22 cellular contexts compared by ENCODE assay signal in the genomic region with DNA sequence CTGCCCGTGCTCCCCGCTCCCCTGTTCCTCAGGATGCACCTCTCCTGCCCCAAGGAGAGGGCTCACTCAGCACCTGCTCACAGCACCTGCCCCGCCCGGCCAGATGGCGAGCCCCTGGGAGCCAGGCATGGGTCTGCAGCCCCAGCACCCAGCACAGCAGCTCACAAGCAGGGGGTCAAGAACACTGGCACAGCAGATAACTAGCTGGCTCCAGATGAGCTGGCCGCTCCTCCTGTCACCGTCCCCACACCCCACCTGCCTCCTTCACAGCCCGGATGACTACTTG. TPM values are rescaled to one million over a fixed set of nuclear protein-coding genes. Genes with fewer than 3 reads are reported as not detected.
DNase-seq lines count a peak whose midpoint lies in the region; ATAC-seq, FAIRE-seq and TF ChIP-seq lines count a peak whose summit lies in the region.
"Had no signal": no experiment of that assay in that cellular context is flagged by ENCODE, and none has a peak within 500 bp of the region (broad histone marks: within the 10 kb centered on the region; RNA-seq: fewer than 3 reads in every experiment).

No MANE protein-coding gene starts in this region.

- peaks cover 13% of the 10 kb centered on the region; the same call in 1 of the 2 replicates for H4K20me1 ChIP-seq in K562 (replicated peaks; ENCODE audit: control insufficient read depth, insufficient read depth, low read length)

- H3K36me3 ChIP-seq in K562 (ENCODE audit: control insufficient read depth, insufficient read depth, low read length), result peaks cover 94% of the 10 kb centered on the region; the same call in 2 of the 3 replicates
- H3K36me3 ChIP-seq in neutrophil, result peaks cover 94% of the 10 kb centered on the region
- peaks cover 53 to 91% (median 89%) of the 10 kb centered on the region in 3 donors for H3K36me3 ChIP-seq in tibial artery

- H3K27me3 ChIP-seq in right cardiac atrium (ENCODE audit: control insufficient read depth, insufficient read depth), result no peaks in the 10 kb centered on the region
- no peaks in the 10 kb centered on the region for H3K27me3 ChIP-seq in K562 (ENCODE audit: control insufficient read depth in 2 of 2, insufficient read depth in 2 of 2, low read length in 2 of 2)
- H3K27me3 ChIP-seq in neutrophil, result no peaks in the 10 kb centered on the region
- no peaks in the 10 kb centered on the region for H3K27me3 ChIP-seq in tibial artery
- H3K27me3 ChIP-seq: BE2C, SJSA1 had no signal

- peak overlapping the region in 1 of 2 experiments; percentile 26; a peak in 1 of 4 replicates for H3K9ac ChIP-seq in K562 (ENCODE audit: insufficient read depth in 1 of 2, low read depth in 2 of 2, low read length in 2 of 2)
- H3K9ac ChIP-seq: KMS-11 had no signal

- peaks cover 5% of the 10 kb centered on the region for H3K9me1 ChIP-seq in K562 (ENCODE audit: control insufficient read depth, insufficient read depth, low read length)

- no peak overlapping the region for H3K27ac ChIP-seq in right cardiac atrium (ENCODE audit: low read length)
- no peak overlapping the region for H3K27ac ChIP-seq in K562 (ENCODE audit: extremely low read depth, low read depth, low read length)
- peak overlapping the region; percentile 88 for H3K27ac ChIP-seq in neutrophil
- H3K27ac ChIP-seq in tibial artery, result peak overlapping the region; percentile 76 to 78
- H3K27ac ChIP-seq: KMS-11, SJSA1 had no signal

- TF ChIP-seq EP300 in K562 (IDR thresholded peaks at IDR 0.05; ENCODE audit: low read length), result no peak

- no peak overlapping the region for H2AFZ ChIP-seq in K562 (ENCODE audit: low read depth, low read length)

- BruUV-seq in K562 (replicated peaks; lab: Mats Ljungman, UMichigan), result no TSS peak

- no peak for TF ChIP-seq POLR2A in K562 (conservative IDR thresholded peaks at IDR 0.05)

- TF ChIP-seq RAD21 in K562 (CRISPR knock-in tag; conservative IDR thresholded peaks at IDR 0.05 in 1 of 2, IDR thresholded peaks at IDR 0.05 in 1 of 2), result no peak

- no peak overlapping the region for H3K4me2 ChIP-seq in K562 (ENCODE audit: insufficient read depth, low read length)
- H3K4me2 ChIP-seq: KMS-11 had no signal

- H3K4me1 ChIP-seq in right cardiac atrium (ENCODE audit: control insufficient read depth, insufficient read depth, low read length), result peaks cover 3% of the 10 kb centered on the region
- H3K4me1 ChIP-seq in K562 (replicated peaks in 1 of 2; ENCODE audit: control insufficient read depth in 2 of 2, insufficient read depth in 2 of 2, low read length in 2 of 2), result peaks cover 5 to 41% of the 10 kb centered on the region in 2 experiments; a peak in 4 of 5 replicates
- peaks cover 56 to 60% of the 10 kb centered on the region in 2 experiments for H3K4me1 ChIP-seq in neutrophil (ENCODE audit: control insufficient read depth in 1 of 2, insufficient read depth in 1 of 2, low read depth in 1 of 2, low read length in 1 of 2)
- peaks cover 3 to 27% (median 12%) of the 10 kb centered on the region in 4 donors for H3K4me1 ChIP-seq in tibial artery
- H3K4me1 ChIP-seq: BE2C, Caco-2 had no signal

- H3K9me3 ChIP-seq in right cardiac atrium (ENCODE audit: control insufficient read depth, low read length) (no peaks in the 10 kb centered on the region), K562 (replicated peaks; ENCODE audit: control insufficient read depth, insufficient read depth, low read depth, low read length) (no peaks in the 10 kb centered on the region), neutrophil (no peaks in the 10 kb centered on the region), tibial artery (no peaks in the 10 kb centered on the region)
- H3K9me3 ChIP-seq: BE2C, Caco-2, SJSA1 had no signal

- POLR2A ChIA-PET in K562 (lab: Yijun Ruan, JAX), result interaction anchor here (1.1 kb wide), 1 partner anchor 18 kb away, joined by 4 read pairs; no protein-coding TSS in a partner anchor

- in situ Hi-C loops in K562 (cut with MboI), result no loop called here

- TF ChIP-seq CTCF in K562 (IDR thresholded peaks at IDR 0.05 in 2 of 3, conservative IDR thresholded peaks at IDR 0.05 in 1 of 3; ENCODE audit: insufficient read depth in 2 of 3, low read depth in 1 of 3, low read length in 3 of 3), result no peak
- no peak for TF ChIP-seq CTCF in neutrophil (IDR thresholded peaks at IDR 0.05)
- no peak for TF ChIP-seq CTCF in tibial artery (IDR thresholded peaks at IDR 0.05)

- H3K4me3 ChIP-seq in right cardiac atrium (ENCODE audit: low read length) (no peak overlapping the region), K562 (no peak overlapping the region), neutrophil (ENCODE audit: low read depth in 1 of 2, low read length in 1 of 2) (no peak overlapping the region), tibial artery (no peak overlapping the region)
- H3K4me3 ChIP-seq: SJSA1 had no signal

- intact Hi-C loops in right cardiac atrium (cut with DNase I) (loop anchor here (5.0 kb wide), 1 partner anchor 78 kb away; no protein-coding TSS in a partner anchor), left cardiac atrium (cut with DNase I) (loop anchor here in 1 of 2 donors (10.0 kb wide), 1 partner anchor 70 kb away; no protein-coding TSS in a partner anchor), K562 (cut with micrococcal nuclease) (no loop called here), tibial artery (cut with DNase I; ENCODE audit: low total_unique reads) (no loop called here)

- H3K79me2 ChIP-seq in K562 (ENCODE audit: control insufficient read depth, insufficient read depth, low read length), result no peaks in the 10 kb centered on the region

- ATAC-seq in right cardiac atrium (no peak), left cardiac atrium (no peak), K562 (no peak), GM18520 (IDR thresholded peaks at IDR 0.05; ENCODE audit: unreplicated experiment) (no peak)
- ATAC-seq: PC-3 had no signal

- 81% methylated on average over 8 of the region's 8 CpGs for WGBS in right cardiac atrium
- 94% methylated on average over 8 of the region's 8 CpGs for WGBS in K562 (ENCODE audit: insufficient coverage, low coverage, missing lambda C conversion rate)

- CTCF ChIA-PET in K562 (lab: Yijun Ruan, JAX; ENCODE audit: low intra/inter-chr PET ratio), result interaction anchor here (1.1 kb wide), 1 partner anchor 77 kb away, joined by 3 read pairs; no protein-coding TSS in a partner anchor

- DNase-seq in right cardiac atrium (peak in 2 of 3 donors; percentile 15 to 58), left cardiac atrium (no peak), K562 (ENCODE audit: extremely low read depth in 1 of 4, low spot score in 3 of 4) (no peak), tibial artery (no peak), GOT3 (lab: John Stamatoyannopoulos, UW) (no peak), SHP77 (lab: John Stamatoyannopoulos, UW) (no peak)
- DNase-seq: 8988T; BE2C; Caco-2; CD4-positive, alpha-beta T cell; DMS153; GF-D8; MV-4-11; NCI-H187; NCI-H2227 treated with DMSO at 0.1 percent for 48 hours; NCI-H524; PC-3 had no signal

- no peak for FAIRE-seq in K562 (lab: Jason Lieb, UNC)
- FAIRE-seq: GM19239 had no signal

RNA-seq across cellular contexts. Expression of gene EVA1B, which starts 20.9 kb away (rescaled TPM):
- total RNA-seq in right cardiac atrium, result 10 to 100 TPM; 11.5 to 14.0 (median 13.1) TPM
- 17.4 TPM for polyA plus RNA-seq in right cardiac atrium
- 10 to 100 TPM; 15.6 to 16.7 TPM for total RNA-seq in left cardiac atrium
- 1.1 and 4.4 TPM in 2 replicates for total RNA-seq in K562 (2011; cell fraction: chromatin; rRNA removed; ENCODE audit: low replicate concordance)
- 19.2 and 19.5 TPM in 2 replicates for total RNA-seq in K562 (2011; cell fraction: nucleolus; rRNA removed)
- 6.2 and 6.6 TPM in 2 replicates for total RNA-seq in K562 (2011; cell fraction: nucleoplasm; rRNA removed)
- total RNA-seq in K562 (2014; rRNA removed), result 61.5 and 65.7 TPM in 2 replicates
- total RNA-seq in K562 (2014; rRNA removed; fragmentation: Illumina TruSeq; extraction: Trizol), result 0.29 and 0.44 TPM in 2 replicates
- 4.6 and 5.9 TPM in 2 replicates for total RNA-seq in K562 (2015; rRNA removed; fragmentation: Illumina TruSeq; extraction: Trizol)
- total RNA-seq in K562 (2021), result 27.2 and 27.8 TPM in 2 replicates
- 2.4 and 5.3 TPM in 2 replicates for polyA plus RNA-seq in K562 (2011; rRNA removed)
- 12.0 and 70.7 TPM in 2 replicates for polyA plus RNA-seq in K562 (2011; cell fraction: cytosol; rRNA removed)
- 4.3 and 9.6 TPM in 2 replicates for polyA plus RNA-seq in K562 (2011; cell fraction: nucleus; rRNA removed)
- 22.6 and 37.3 TPM in 2 replicates for polyA plus RNA-seq in K562 (2012)
- polyA plus RNA-seq in K562 (2014; fragmentation: Illumina TruSeq; extraction: Trizol), result 0.68 and 2.1 TPM in 2 replicates
- under 1 TPM; 0.08 to 0.13 TPM for polyA plus RNA-seq in K562 (2014; fragmentation: Nextera tagmentation; extraction: Ambion mirVana)
- polyA plus RNA-seq in K562 (2014; rRNA removed), result 39.1 and 41.3 TPM in 2 replicates
- 0.36 TPM in 1 of 2 replicates, not detected in the other for polyA minus RNA-seq in K562 (2011; rRNA and poly(A)+ RNA removed)
- 6.1 and 7.3 TPM in 2 replicates for polyA minus RNA-seq in K562 (2011; cell fraction: cytosol; rRNA and poly(A)+ RNA removed)
- 2.0 and 2.2 TPM in 2 replicates for polyA minus RNA-seq in K562 (2011; cell fraction: nucleus; rRNA and poly(A)+ RNA removed)

RNA-seq across cellular contexts. Expression of gene SH3D21, which starts 38.2 kb away (rescaled TPM):
- total RNA-seq in right cardiac atrium, result 1 to 10 TPM; 2.5 to 4.7 (median 4.2) TPM
- polyA plus RNA-seq in right cardiac atrium, result 3.5 TPM
- total RNA-seq in left cardiac atrium, result 1 to 10 TPM; 2.5 to 3.0 TPM
- total RNA-seq in K562 (2011; cell fraction: chromatin; rRNA removed; ENCODE audit: low replicate concordance), result 21.5 and 49.5 TPM in 2 replicates
- total RNA-seq in K562 (2011; cell fraction: nucleolus; rRNA removed), result 24.7 and 26.5 TPM in 2 replicates
- total RNA-seq in K562 (2011; cell fraction: nucleoplasm; rRNA removed), result 18.4 and 19.1 TPM in 2 replicates
- total RNA-seq in K562 (2014; rRNA removed), result 1.4 and 3.0 TPM in 2 replicates
- 0.89 and 1.1 TPM in 2 replicates for total RNA-seq in K562 (2014; rRNA removed; fragmentation: Illumina TruSeq; extraction: Trizol)
- total RNA-seq in K562 (2015; rRNA removed; fragmentation: Illumina TruSeq; extraction: Trizol), result 1.7 and 1.8 TPM in 2 replicates
- 3.0 and 4.3 TPM in 2 replicates for total RNA-seq in K562 (2021)
- polyA plus RNA-seq in K562 (2011; rRNA removed), result 2.7 and 5.6 TPM in 2 replicates
- 2.1 and 2.6 TPM in 2 replicates for polyA plus RNA-seq in K562 (2011; cell fraction: cytosol; rRNA removed)
- 26.0 and 26.6 TPM in 2 replicates for polyA plus RNA-seq in K562 (2011; cell fraction: nucleus; rRNA removed)
- 4.1 and 6.9 TPM in 2 replicates for polyA plus RNA-seq in K562 (2012)
- 3.0 and 4.5 TPM in 2 replicates for polyA plus RNA-seq in K562 (2014; fragmentation: Illumina TruSeq; extraction: Trizol)
- polyA plus RNA-seq in K562 (2014; fragmentation: Nextera tagmentation; extraction: Ambion mirVana), result under 1 TPM; 0.01 to 0.07 TPM
- polyA plus RNA-seq in K562 (2014; rRNA removed), result 3.3 and 4.7 TPM in 2 replicates
- polyA minus RNA-seq in K562 (2011; rRNA and poly(A)+ RNA removed), result 1.6 and 2.3 TPM in 2 replicates
- polyA minus RNA-seq in K562 (2011; cell fraction: cytosol; rRNA and poly(A)+ RNA removed), result 1.9 and 2.2 TPM in 2 replicates
- polyA minus RNA-seq in K562 (2011; cell fraction: nucleus; rRNA and poly(A)+ RNA removed), result 8.5 and 15.1 TPM in 2 replicates

RNA-seq across cellular contexts. Expression of gene STK40, which starts 41.4 kb away (rescaled TPM):
- total RNA-seq in right cardiac atrium (10 to 100 TPM; 66.7 to 85.0 (median 73.7) TPM), left cardiac atrium (10 to 100 TPM; 69.2 to 77.8 TPM), K562 (2014; rRNA removed) (39.1 and 55.1 TPM in 2 replicates), K562 (2014; rRNA removed; fragmentation: Illumina TruSeq; extraction: Trizol) (18.5 and 22.8 TPM in 2 replicates), K562 (2015; rRNA removed; fragmentation: Illumina TruSeq; extraction: Trizol) (27.1 and 27.6 TPM in 2 replicates), K562 (2021) (90.1 and 94.3 TPM in 2 replicates)
- polyA plus RNA-seq in right cardiac atrium (54.8 TPM), K562 (2011; rRNA removed) (57.8 and 73.8 TPM in 2 replicates), K562 (2014; fragmentation: Illumina TruSeq; extraction: Trizol) (62.9 and 78.0 TPM in 2 replicates), K562 (2014; fragmentation: Nextera tagmentation; extraction: Ambion mirVana) (1 to 10 TPM in 1 of 2 experiments, under 1 TPM in 1; 0.69 to 1.7 TPM), K562 (2014; rRNA removed) (59.0 and 63.1 TPM in 2 replicates)
- total RNA-seq in K562 (2011; cell fraction: chromatin; rRNA removed; ENCODE audit: low replicate concordance), result 24.8 and 55.6 TPM in 2 replicates
- total RNA-seq in K562 (2011; cell fraction: nucleolus; rRNA removed), result 29.2 and 31.0 TPM in 2 replicates
- total RNA-seq in K562 (2011; cell fraction: nucleoplasm; rRNA removed), result 30.9 and 40.1 TPM in 2 replicates
- polyA plus RNA-seq in K562 (2011; cell fraction: cytosol; rRNA removed), result 46.1 and 62.2 TPM in 2 replicates
- 37.6 and 46.3 TPM in 2 replicates for polyA plus RNA-seq in K562 (2011; cell fraction: nucleus; rRNA removed)
- polyA plus RNA-seq in K562 (2012), result 62.9 and 132 TPM in 2 replicates
- 49.4 and 58.5 TPM in 2 replicates for polyA minus RNA-seq in K562 (2011; rRNA and poly(A)+ RNA removed)
- polyA minus RNA-seq in K562 (2011; cell fraction: cytosol; rRNA and poly(A)+ RNA removed), result 25.9 and 28.4 TPM in 2 replicates
- polyA minus RNA-seq in K562 (2011; cell fraction: nucleus; rRNA and poly(A)+ RNA removed), result 9.8 and 13.2 TPM in 2 replicates

RNA-seq across cellular contexts. Expression of gene LSM10, which starts 53.4 kb away (rescaled TPM):
- total RNA-seq in right cardiac atrium, result 10 to 100 TPM; 70.9 to 76.4 (median 73.5) TPM
- polyA plus RNA-seq in right cardiac atrium, result 121 TPM
- total RNA-seq in left cardiac atrium, result 10 to 100 TPM; 59.2 to 63.9 TPM
- 20.5 and 63.8 TPM in 2 replicates for total RNA-seq in K562 (2011; cell fraction: chromatin; rRNA removed; ENCODE audit: low replicate concordance)
- total RNA-seq in K562 (2011; cell fraction: nucleolus; rRNA removed), result 55.5 and 59.9 TPM in 2 replicates
- total RNA-seq in K562 (2011; cell fraction: nucleoplasm; rRNA removed), result 40.9 and 45.8 TPM in 2 replicates
- 68.9 and 94.6 TPM in 2 replicates for total RNA-seq in K562 (2014; rRNA removed)
- total RNA-seq in K562 (2014; rRNA removed; fragmentation: Illumina TruSeq; extraction: Trizol), result 9.8 and 13.2 TPM in 2 replicates
- 21.8 and 23.3 TPM in 2 replicates for total RNA-seq in K562 (2015; rRNA removed; fragmentation: Illumina TruSeq; extraction: Trizol)
- total RNA-seq in K562 (2021), result 85.7 and 88.0 TPM in 2 replicates
- polyA plus RNA-seq in K562 (2011; rRNA removed), result 91.4 and 95.2 TPM in 2 replicates
- polyA plus RNA-seq in K562 (2011; cell fraction: cytosol; rRNA removed), result 111 and 190 TPM in 2 replicates
- polyA plus RNA-seq in K562 (2011; cell fraction: nucleus; rRNA removed), result 44.9 and 48.3 TPM in 2 replicates
- 91.2 and 105 TPM in 2 replicates for polyA plus RNA-seq in K562 (2012)
- 122 and 153 TPM in 2 replicates for polyA plus RNA-seq in K562 (2014; fragmentation: Illumina TruSeq; extraction: Trizol)
- 10 to 100 TPM; 34.8 to 56.9 TPM for polyA plus RNA-seq in K562 (2014; fragmentation: Nextera tagmentation; extraction: Ambion mirVana)
- polyA plus RNA-seq in K562 (2014; rRNA removed), result 146 and 168 TPM in 2 replicates
- polyA minus RNA-seq in K562 (2011; rRNA and poly(A)+ RNA removed), result 26.2 and 41.8 TPM in 2 replicates
- 26.6 and 38.0 TPM in 2 replicates for polyA minus RNA-seq in K562 (2011; cell fraction: cytosol; rRNA and poly(A)+ RNA removed)
- polyA minus RNA-seq in K562 (2011; cell fraction: nucleus; rRNA and poly(A)+ RNA removed), result 17.1 and 23.5 TPM in 2 replicates

Comparison
In these comparisons a context has a peak if more than half of its experiments do, and no peak if none do; other contexts are left out.
1. DNase-seq: peak in right cardiac atrium (2 of 3); none in left cardiac atrium (single experiment), K562 (0 of 4), tibial artery (0 of 2), GOT3 (single experiment) and SHP77 (0 of 2).
2. H3K27ac ChIP-seq: peak in neutrophil (single experiment) and tibial artery (2 of 2); none in right cardiac atrium (single experiment) and K562 (single experiment).
3. intact Hi-C loops: an anchor here in right cardiac atrium (5.0 kb wide); none called in K562 and tibial artery.